ENCODE assay signal across 7 cellular contexts in the genomic region with DNA sequence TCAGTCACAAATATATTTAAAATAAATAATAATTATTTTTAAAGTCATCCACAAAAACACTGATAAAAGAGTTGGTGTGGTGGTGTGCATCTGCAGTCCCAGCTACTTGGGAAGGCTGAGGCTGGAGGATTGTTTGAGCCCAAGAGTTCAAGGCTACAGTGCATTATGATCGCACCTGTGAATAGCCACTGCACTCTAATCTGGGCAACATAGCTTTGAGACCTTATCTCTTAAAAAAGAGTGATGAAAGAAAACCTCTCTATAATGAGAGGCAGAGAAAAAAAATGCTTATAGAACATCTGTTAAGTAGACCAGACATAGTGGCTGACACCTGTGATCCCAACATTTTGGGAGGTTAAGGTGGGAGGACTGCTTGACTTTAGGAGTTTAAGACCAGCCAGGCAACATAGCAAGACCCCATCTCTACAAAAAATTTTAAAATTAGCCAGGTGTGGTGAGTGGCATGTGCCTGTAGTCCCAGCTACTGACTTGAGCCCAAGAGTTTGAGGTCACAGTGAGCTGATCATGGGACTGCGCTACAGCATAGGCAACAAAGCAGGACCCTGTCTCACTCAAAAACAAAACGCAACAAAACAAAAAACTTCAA.
"Had no signal": no experiment of that assay in that cellular context is flagged by ENCODE, and none has a peak within 500 bp of the region (broad histone marks: within the 10 kb centered on the region; RNA-seq: fewer than 3 reads in every experiment).

No MANE protein-coding gene starts in this region.

- DNase-seq: GDM1, GF-D8 had no signal

- FAIRE-seq: G401.6, GM12878, GM12891, GM12892, GM18507 had no signal

- ATAC-seq: GM12878 had no signal

- H3K4me3 ChIP-seq: GM12878 had no signal
